1 cellular context compared by ENCODE assay signal in the genomic region with DNA sequence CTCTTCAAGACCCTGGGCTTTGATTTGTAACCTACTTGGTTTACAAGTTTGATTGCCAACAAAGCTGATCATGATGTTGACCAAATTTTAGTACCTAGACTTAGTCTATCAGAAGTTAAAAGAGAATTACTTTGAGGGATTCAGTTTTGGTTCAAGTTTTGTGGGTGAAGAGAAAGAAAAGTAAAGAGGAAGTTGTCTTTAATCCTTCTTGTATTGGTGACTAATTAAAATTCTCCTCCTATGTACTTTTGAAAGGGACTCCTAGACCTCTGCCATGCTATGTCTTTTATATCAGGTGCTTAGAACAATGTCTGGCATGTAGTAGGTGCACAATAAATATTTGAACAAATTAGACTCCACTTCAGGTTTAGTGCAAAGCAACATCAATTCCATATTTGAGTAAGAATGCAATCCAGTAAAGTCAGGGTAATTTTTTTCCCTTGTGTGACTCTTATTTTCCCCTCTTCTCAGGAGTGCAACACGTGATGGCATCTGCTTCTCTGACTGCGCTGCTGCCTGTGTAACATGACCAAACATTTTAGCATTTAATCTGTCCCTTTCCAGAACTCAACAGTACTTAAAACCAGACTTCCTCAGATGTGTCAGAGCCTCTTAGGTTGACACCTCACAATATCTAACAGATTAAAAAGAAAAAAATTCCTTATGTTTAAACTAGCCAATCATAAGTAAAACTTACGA.
A peak's percentile ranks its signal among the peaks of the same experiment; 100 is the strongest.
TF ChIP-seq lines count a peak whose summit lies in the region.

No MANE protein-coding gene starts in this region.

TF ChIP-seq in GM12878, 131 proteins besides CTCF, POLR2A, EP300 and RAD21:
- TF ChIP-seq, protein P1, sequence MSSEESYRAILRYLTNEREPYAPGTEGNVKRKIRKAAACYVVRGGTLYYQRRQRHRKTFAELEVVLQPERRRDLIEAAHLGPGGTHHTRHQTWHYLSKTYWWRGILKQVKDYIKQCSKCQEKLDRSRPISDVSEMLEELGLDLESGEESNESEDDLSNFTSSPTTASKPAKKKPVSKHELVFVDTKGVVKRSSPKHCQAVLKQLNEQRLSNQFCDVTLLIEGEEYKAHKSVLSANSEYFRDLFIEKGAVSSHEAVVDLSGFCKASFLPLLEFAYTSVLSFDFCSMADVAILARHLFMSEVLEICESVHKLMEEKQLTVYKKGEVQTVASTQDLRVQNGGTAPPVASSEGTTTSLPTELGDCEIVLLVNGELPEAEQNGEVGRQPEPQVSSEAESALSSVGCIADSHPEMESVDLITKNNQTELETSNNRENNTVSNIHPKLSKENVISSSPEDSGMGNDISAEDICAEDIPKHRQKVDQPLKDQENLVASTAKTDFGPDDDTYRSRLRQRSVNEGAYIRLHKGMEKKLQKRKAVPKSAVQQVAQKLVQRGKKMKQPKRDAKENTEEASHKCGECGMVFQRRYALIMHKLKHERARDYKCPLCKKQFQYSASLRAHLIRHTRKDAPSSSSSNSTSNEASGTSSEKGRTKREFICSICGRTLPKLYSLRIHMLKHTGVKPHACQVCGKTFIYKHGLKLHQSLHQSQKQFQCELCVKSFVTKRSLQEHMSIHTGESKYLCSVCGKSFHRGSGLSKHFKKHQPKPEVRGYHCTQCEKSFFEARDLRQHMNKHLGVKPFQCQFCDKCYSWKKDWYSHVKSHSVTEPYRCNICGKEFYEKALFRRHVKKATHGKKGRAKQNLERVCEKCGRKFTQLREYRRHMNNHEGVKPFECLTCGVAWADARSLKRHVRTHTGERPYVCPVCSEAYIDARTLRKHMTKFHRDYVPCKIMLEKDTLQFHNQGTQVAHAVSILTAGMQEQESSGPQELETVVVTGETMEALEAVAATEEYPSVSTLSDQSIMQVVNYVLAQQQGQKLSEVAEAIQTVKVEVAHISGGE (CRISPR knock-in tag; IDR thresholded peaks at IDR 0.05), result no peak
- TF ChIP-seq IKZF1 (conservative IDR thresholded peaks at IDR 0.05), result no peak
- no peak for TF ChIP-seq TBL1XR1 (IDR thresholded peaks at IDR 0.05; ENCODE audit: low read depth, low read length)
- TF ChIP-seq BHLHE40 (IDR thresholded peaks at IDR 0.05; ENCODE audit: borderline replicate concordance in 1 of 2, low read depth in 2 of 2, low read length in 1 of 2), result 0 out of 4 replicates have a peak, but pooled peaks of 1 of the 2 experiments have one; percentile 4
- peak; percentile 53 for TF ChIP-seq RAD51 (IDR thresholded peaks at IDR 0.05)
- TF ChIP-seq, protein P2, sequence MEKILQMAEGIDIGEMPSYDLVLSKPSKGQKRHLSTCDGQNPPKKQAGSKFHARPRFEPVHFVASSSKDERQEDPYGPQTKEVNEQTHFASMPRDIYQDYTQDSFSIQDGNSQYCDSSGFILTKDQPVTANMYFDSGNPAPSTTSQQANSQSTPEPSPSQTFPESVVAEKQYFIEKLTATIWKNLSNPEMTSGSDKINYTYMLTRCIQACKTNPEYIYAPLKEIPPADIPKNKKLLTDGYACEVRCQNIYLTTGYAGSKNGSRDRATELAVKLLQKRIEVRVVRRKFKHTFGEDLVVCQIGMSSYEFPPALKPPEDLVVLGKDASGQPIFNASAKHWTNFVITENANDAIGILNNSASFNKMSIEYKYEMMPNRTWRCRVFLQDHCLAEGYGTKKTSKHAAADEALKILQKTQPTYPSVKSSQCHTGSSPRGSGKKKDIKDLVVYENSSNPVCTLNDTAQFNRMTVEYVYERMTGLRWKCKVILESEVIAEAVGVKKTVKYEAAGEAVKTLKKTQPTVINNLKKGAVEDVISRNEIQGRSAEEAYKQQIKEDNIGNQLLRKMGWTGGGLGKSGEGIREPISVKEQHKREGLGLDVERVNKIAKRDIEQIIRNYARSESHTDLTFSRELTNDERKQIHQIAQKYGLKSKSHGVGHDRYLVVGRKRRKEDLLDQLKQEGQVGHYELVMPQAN (conservative IDR thresholded peaks at IDR 0.05), result no peak
- no peak for TF ChIP-seq MXI1 (IDR thresholded peaks at IDR 0.05; ENCODE audit: low read depth, low read length)
- TF ChIP-seq PAX5 (IDR thresholded peaks at IDR 0.05; ENCODE audit: borderline replicate concordance, low read depth, low read length), result no peak
